Comparison of ENCODE assay signal across 16 cellular contexts in genomic region chr16:8843296-8843695, GRCh38. TPM values are rescaled to one million over a fixed set of nuclear protein-coding genes. Genes with fewer than 3 reads are reported as not detected.
"Had no signal": no experiment of that assay in that cellular context is flagged by ENCODE, and none has a peak within 500 bp of the region (broad histone marks: within the 10 kb centered on the region; RNA-seq: fewer than 3 reads in every experiment).

No MANE protein-coding gene starts in this region.

RNA-seq across cellular contexts. Expression of gene LITAFD, which starts 38.9 kb away (rescaled TPM):
- total RNA-seq: activated CD4-positive, alpha-beta memory T cell treated with anti-CD3 and anti-CD28 coated beads for 36 hours; activated CD4-positive, alpha-beta T cell treated with anti-CD3 and anti-CD28 coated beads for 36 hours; activated CD4-positive, alpha-beta T cell treated with anti-CD3 and anti-CD28 coated beads, Interleukin-2, amount 10 ng/mL, durations not matched to agents 24 days and 14 days; activated T-helper 17 cell treated with anti-CD3 and anti-CD28 coated beads, Interleukin-2, amount 50 U/mL, for 72 hours; astrocyte; bronchial epithelial cell; cardiac septum; colonic mucosa; dermis microvascular lymphatic vessel endothelial cell; endothelial cell of umbilical vein; esophagus squamous epithelium; foreskin keratinocyte; gastrocnemius medialis; T-cell had no signal
- polyA plus RNA-seq: adipose tissue, endothelial cell of umbilical vein, esophagus, foreskin keratinocyte had no signal
